27 cellular contexts compared by ENCODE assay signal in genomic region chr2:72153924-72154323, GRCh38. TPM values are rescaled to one million over a fixed set of nuclear protein-coding genes. Genes with fewer than 3 reads are reported as not detected.
"Had no signal": no experiment of that assay in that cellular context is flagged by ENCODE, and none has a peak within 500 bp of the region (broad histone marks: within the 10 kb centered on the region; RNA-seq: fewer than 3 reads in every experiment).

No MANE protein-coding gene starts in this region.

- H3K27ac ChIP-seq: dorsolateral prefrontal cortex, esophagus squamous epithelium, heart right ventricle, lower lobe of right lung, parathyroid adenoma, prostate gland, right atrium auricular region, sigmoid colon, testis, tibial artery had no signal

- H3K27me3 ChIP-seq: testis had no signal

- DNase-seq: central memory CD4-positive, alpha-beta T cell; effector CD4-positive, alpha-beta T cell; esophagus squamous epithelium; foreskin melanocyte; glutamatergic neuron; hippocampal formation; immature natural killer cell; left ventricle myocardium superior; lower lobe of right lung; naive B cell; nephron progenitor cell; occipital lobe; sigmoid colon; stimulated activated CD4-positive, alpha-beta T cell treated with anti-CD3 and anti-CD28 coated beads, Interleukin-4, amount 100 ng/mL, for 4 hours; stimulated activated naive CD8-positive, alpha-beta T cell treated with anti-CD3 and anti-CD28 coated beads, Interleukin-15, Interleukin-2, amounts not matched to agents 100 U/mL and 50 U/mL, for 24 hours; substantia nigra; testis; tibial artery had no signal

- H3K36me3 ChIP-seq: esophagus squamous epithelium, heart right ventricle, lower lobe of right lung, prostate gland, right atrium auricular region, sigmoid colon, tibial artery had no signal

- H3K36me3 Mint-ChIP-seq: immature natural killer cell; memory B cell; stimulated activated memory B cell treated with anti-CD40 and anti-IgM and Interleukin-4, amounts not matched to agents 10 μg/mL and 1 μg/mL and 100 μg/mL, for 72 hours; type B pancreatic cell had no signal

- H3K9ac ChIP-seq: parathyroid adenoma had no signal

- H3K27ac Mint-ChIP-seq: immature natural killer cell; memory B cell; naive B cell; nephron progenitor cell; stimulated activated memory B cell treated with anti-CD40 and anti-IgM and Interleukin-4, amounts not matched to agents 10 μg/mL and 1 μg/mL and 100 μg/mL, for 72 hours; type B pancreatic cell had no signal

- H3K9me3 Mint-ChIP-seq: immature natural killer cell; memory B cell; nephron progenitor cell; stimulated activated memory B cell treated with anti-CD40 and anti-IgM and Interleukin-4, amounts not matched to agents 10 μg/mL and 1 μg/mL and 100 μg/mL, for 72 hours; type B pancreatic cell had no signal

- ATAC-seq: heart right ventricle; left ventricle myocardium superior; lower lobe of right lung; mucosa of descending colon; stimulated activated memory B cell treated with anti-CD40 and anti-IgM and Interleukin-4, amounts not matched to agents 10 μg/mL and 1 μg/mL and 100 μg/mL, for 72 hours; stimulated activated naive CD8-positive, alpha-beta T cell treated with anti-CD3 and anti-CD28 coated beads, Interleukin-15, Interleukin-2, amounts not matched to agents 100 U/mL and 50 U/mL, for 24 hours had no signal

- H3K9me3 ChIP-seq: esophagus squamous epithelium, heart right ventricle, lower lobe of right lung, mucosa of descending colon, prostate gland, right atrium auricular region, sigmoid colon, testis, tibial artery had no signal

- H3K4me3 Mint-ChIP-seq: immature natural killer cell; memory B cell; nephron progenitor cell; stimulated activated memory B cell treated with anti-CD40 and anti-IgM and Interleukin-4, amounts not matched to agents 10 μg/mL and 1 μg/mL and 100 μg/mL, for 72 hours; type B pancreatic cell had no signal

- H3K4me3 ChIP-seq: dorsolateral prefrontal cortex, esophagus squamous epithelium, heart right ventricle, lower lobe of right lung, mucosa of descending colon, prostate gland, right atrium auricular region, sigmoid colon, testis, tibial artery had no signal

RNA-seq across cellular contexts. Expression of gene CYP26B1, which starts 6.3 kb away (rescaled TPM):
- polyA plus RNA-seq: immature natural killer cell had no signal
